Comparison of ENCODE assay signal across 8 cellular contexts in genomic region chr1:154819628-154820590, GRCh38. TPM values are rescaled to one million over a fixed set of nuclear protein-coding genes. Genes with fewer than 3 reads are reported as not detected.
DNase-seq lines count a peak whose midpoint lies in the region; ATAC-seq and TF ChIP-seq lines count a peak whose summit lies in the region.

No MANE protein-coding gene starts in this region.

- DNase-seq in Right ventricle myocardium inferior (ENCODE audit: missing footprints): no peak
- DNase-seq in cardiac septum (ENCODE audit: low spot score): no peak
- DNase-seq in OCI-M1 (lab: John Stamatoyannopoulos, UW): peak; percentile 30
- no peak for DNase-seq in chondrocyte (ENCODE audit: low spot score)
- DNase-seq in naive thymus-derived CD8-positive, alpha-beta T cell: peak in 1 of 10 donors; percentile 62
- DNase-seq in NCI-H2196 treated with DMSO at 0.1 percent for 48 hours (lab: John Stamatoyannopoulos, UW; ENCODE audit: unreplicated experiment): no peak

- H3K27me3 Mint-ChIP-seq in chondrocyte (ENCODE audit: low read depth): no peaks in the 10 kb centered on the region
- peaks cover 0 to 4% (median 0%) of the 10 kb centered on the region in 5 donors for H3K27me3 Mint-ChIP-seq in naive thymus-derived CD8-positive, alpha-beta T cell

- intact Hi-C loops in Right ventricle myocardium inferior (cut with DNase I): no loop called here
- intact Hi-C loops in cardiac septum (cut with DNase I): no loop called here

- H3K4me1 Mint-ChIP-seq in chondrocyte (ENCODE audit: low read depth): no peaks in the 10 kb centered on the region
- peaks cover 0 to 17% (median 8%) of the 10 kb centered on the region in 4 donors for H3K4me1 Mint-ChIP-seq in naive thymus-derived CD8-positive, alpha-beta T cell

- H3K4me3 Mint-ChIP-seq in chondrocyte (ENCODE audit: unreplicated experiment): no peak overlapping the region
- no peak overlapping the region for H3K4me3 Mint-ChIP-seq in naive thymus-derived CD8-positive, alpha-beta T cell

- TF ChIP-seq CTCF in chondrocyte (IDR thresholded peaks at IDR 0.05): peak; percentile 65

- no peak overlapping the region for H3K27ac Mint-ChIP-seq in chondrocyte (ENCODE audit: unreplicated experiment)
- peak overlapping the region in 1 of 10 donors; percentile 9 for H3K27ac Mint-ChIP-seq in naive thymus-derived CD8-positive, alpha-beta T cell

- H3K9me3 Mint-ChIP-seq in chondrocyte (ENCODE audit: low read depth): no peaks in the 10 kb centered on the region
- H3K9me3 Mint-ChIP-seq in naive thymus-derived CD8-positive, alpha-beta T cell: no peaks in the 10 kb centered on the region

- ATAC-seq in Right ventricle myocardium inferior (peak; percentile 26), GM19397 (IDR thresholded peaks at IDR 0.05; ENCODE audit: unreplicated experiment) (no peak), GM18861 (IDR thresholded peaks at IDR 0.05; ENCODE audit: unreplicated experiment) (no peak)
- peak; percentile 54 to 59 for ATAC-seq in naive thymus-derived CD8-positive, alpha-beta T cell

- no peaks in the 10 kb centered on the region for H3K36me3 Mint-ChIP-seq in chondrocyte (ENCODE audit: low read depth)
- H3K36me3 Mint-ChIP-seq in naive thymus-derived CD8-positive, alpha-beta T cell: no peaks in the 10 kb centered on the region

- POLR2A ChIA-PET in naive thymus-derived CD8-positive, alpha-beta T cell (lab: Charles Lee): no interaction called here

RNA-seq across cellular contexts. Expression of gene KCNN3, which starts 50.2 kb away (rescaled TPM):
- total RNA-seq in Right ventricle myocardium inferior: 3.4 TPM
- total RNA-seq in cardiac septum: 2.8 TPM
- 0.92 to 1.8 TPM (median 1.5 TPM) in 3 replicates for total RNA-seq in chondrocyte
- under 1 TPM in 1 of 2 experiments, not detected in 1; 0.08 TPM for total RNA-seq in naive thymus-derived CD8-positive, alpha-beta T cell
- not detected for polyA plus RNA-seq in naive thymus-derived CD8-positive, alpha-beta T cell

Comparison
In these comparisons a context has a peak if more than half of its experiments do, and no peak if none do; other contexts are left out.
1. ATAC-seq: peak in Right ventricle myocardium inferior (single experiment) and naive thymus-derived CD8-positive, alpha-beta T cell (2 of 2); none in GM19397 (single experiment) and GM18861 (single experiment).